14 cellular contexts compared by ENCODE assay signal in the genomic region with DNA sequence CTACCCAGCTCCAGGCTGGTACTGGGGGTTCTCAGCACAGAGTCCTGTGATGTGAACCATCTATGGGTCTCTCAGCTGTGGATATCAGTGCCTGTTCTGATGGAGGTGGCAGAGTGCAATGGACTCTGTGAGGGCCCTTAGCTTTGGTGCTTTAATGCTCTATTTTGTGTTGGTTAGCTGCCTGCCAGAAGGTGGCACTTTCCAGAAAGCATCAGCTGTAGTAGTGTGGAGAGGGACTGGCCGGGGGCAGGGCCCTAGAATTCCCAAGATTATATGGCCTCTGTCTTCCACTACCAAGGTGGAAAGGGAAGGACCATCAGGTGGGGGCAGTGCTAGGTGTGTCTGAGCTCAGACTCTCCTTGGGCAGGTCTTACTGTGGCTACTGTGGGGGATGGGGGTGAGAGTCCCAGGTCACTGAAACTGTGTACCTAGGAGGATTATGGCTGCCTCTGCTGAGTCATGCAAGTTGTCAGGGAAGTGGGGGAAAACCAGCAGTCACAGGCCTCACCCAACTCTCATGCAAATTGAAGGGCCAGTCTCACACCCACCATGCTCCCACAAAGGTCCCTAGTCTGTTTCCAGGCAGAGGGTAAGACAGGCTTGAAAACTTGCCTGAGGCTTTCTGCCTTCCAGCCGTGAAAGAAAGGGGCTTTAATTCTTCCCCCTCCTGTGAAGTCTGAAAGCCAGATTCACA.
DNase-seq lines count a peak whose midpoint lies in the region; ATAC-seq and TF ChIP-seq lines count a peak whose summit lies in the region.
"Had no signal": no experiment of that assay in that cellular context is flagged by ENCODE, and none has a peak within 500 bp of the region (broad histone marks: within the 10 kb centered on the region; RNA-seq: fewer than 3 reads in every experiment).

No MANE protein-coding gene starts in this region.

- peak; percentile 40 for DNase-seq in H9
- peak; percentile 45 for DNase-seq in hepatocyte (ENCODE audit: low spot score)
- no peak for DNase-seq in nucleus accumbens (lab: John Stamatoyannopoulos, UW)
- no peak for DNase-seq in Right ventricle myocardium inferior (ENCODE audit: missing footprints)
- DNase-seq in NK-92 (lab: John Stamatoyannopoulos, UW; ENCODE audit: unreplicated experiment), result no peak
- no peak for DNase-seq in NCI-H1694 treated with DMSO at 0.1 percent for 48 hours (lab: John Stamatoyannopoulos, UW)
- DNase-seq: effector memory CD8-positive, alpha-beta T cell; NCI-H2029 treated with DMSO at 0.1 percent for 48 hours; stimulated activated CD4-positive, alpha-beta T cell treated with anti-CD3 and anti-CD28 coated beads, Interleukin-4, amount 100 ng/mL, for 4 hours had no signal

- H4K8ac ChIP-seq in H9 (replicated peaks; ENCODE audit: insufficient read length, low read depth, low read length), result no peak overlapping the region

- peak overlapping the region; percentile 60 to 87 (median 67); a peak in 5 of 7 replicates for H3K27ac Mint-ChIP-seq in H9
- H3K27ac Mint-ChIP-seq: activated naive CD4-positive, alpha-beta T cell treated with anti-CD3 and anti-CD28 coated beads, Interleukin-2, amount 50 U/mL, for 24 hours; effector memory CD8-positive, alpha-beta T cell had no signal

- no peak overlapping the region for H3K4me3 Mint-ChIP-seq in H9
- H3K4me3 Mint-ChIP-seq: activated naive CD4-positive, alpha-beta T cell treated with anti-CD3 and anti-CD28 coated beads, Interleukin-2, amount 50 U/mL, for 24 hours; effector memory CD8-positive, alpha-beta T cell had no signal

- intact Hi-C loops in Right ventricle myocardium inferior (cut with DNase I), result no loop called here

- no peak overlapping the region for H3K9ac ChIP-seq in H9 (ENCODE audit: extremely low read depth, insufficient read length, low read length)
- H3K9ac ChIP-seq in HUES6 (ENCODE audit: low read length), result peak overlapping the region; percentile 51

- peaks cover 0 to 6% of the 10 kb centered on the region in 2 experiments; a peak in 4 of 5 replicates for H3K9me3 Mint-ChIP-seq in H9
- H3K9me3 Mint-ChIP-seq: activated naive CD4-positive, alpha-beta T cell treated with anti-CD3 and anti-CD28 coated beads, Interleukin-2, amount 50 U/mL, for 24 hours had no signal

- H3K36me3 ChIP-seq in HUES6 (ENCODE audit: control insufficient read depth, insufficient read depth, low read length), result no peaks in the 10 kb centered on the region
- H3K36me3 ChIP-seq in hepatocyte (replicated peaks; ENCODE audit: insufficient read depth, low read depth), result no peaks in the 10 kb centered on the region
- H3K36me3 ChIP-seq: neutrophil, thoracic aorta had no signal

- TF ChIP-seq CTCF in H9 (conservative IDR thresholded peaks at IDR 0.05) (no peak), hepatocyte (IDR thresholded peaks at IDR 0.05; ENCODE audit: poor library complexity) (no peak)

- H3K4me1 ChIP-seq in H9 (ENCODE audit: insufficient read depth, low read length) (no peaks in the 10 kb centered on the region), HUES6 (ENCODE audit: control insufficient read depth, insufficient read depth, low read length) (peaks cover 23% of the 10 kb centered on the region; the same call in 1 of the 2 replicates), hepatocyte (ENCODE audit: insufficient read depth) (no peaks in the 10 kb centered on the region)

- H4K91ac ChIP-seq in H9 (ENCODE audit: insufficient read length, low read depth, low read length), result no peak overlapping the region

- H3K23ac ChIP-seq in H9 (ENCODE audit: insufficient read length, low read depth, low read length), result no peak overlapping the region

- H3K27me3 ChIP-seq in H9 (ENCODE audit: insufficient read depth, low read length) (no peaks in the 10 kb centered on the region), HUES6 (ENCODE audit: control insufficient read depth, insufficient read depth, low read length) (no peaks in the 10 kb centered on the region), hepatocyte (no peaks in the 10 kb centered on the region)
- H3K27me3 ChIP-seq: neutrophil had no signal

- no peak overlapping the region for H2BK12ac ChIP-seq in H9 (ENCODE audit: insufficient read length, low read depth, low read length)

- H2AFZ ChIP-seq in H9 (ENCODE audit: low read length) (no peak overlapping the region), hepatocyte (peak overlapping the region; percentile 22)

- no CpG with 5 or more reads among the region's 2 CpGs for WGBS in H9 (ENCODE audit: extremely low coverage, insufficient read length, low lambda C conversion rate)
- WGBS in hepatocyte (ENCODE audit: low lambda C conversion rate, missing lambda C conversion rate), result 68% methylated on average over 2 of the region's 2 CpGs

- H3K4me2 ChIP-seq in H9 (ENCODE audit: insufficient read depth, insufficient read length, low read length) (no peak overlapping the region), hepatocyte (no peak overlapping the region)

- no peak overlapping the region for H2BK15ac ChIP-seq in H9 (ENCODE audit: low read depth, low read length)

- H3K27ac ChIP-seq in H9 (ENCODE audit: insufficient read length, low read depth, low read length) (no peak overlapping the region), HUES6 (ENCODE audit: low read depth, low read length) (peak overlapping the region; percentile 64; the same call in 1 of the 2 replicates), hepatocyte (peak overlapping the region; percentile 56)
- H3K27ac ChIP-seq: neutrophil, thoracic aorta had no signal

- no peak overlapping the region for H3T11ph ChIP-seq in H9 (ENCODE audit: low read length)

- no peaks in the 10 kb centered on the region for H3K79me1 ChIP-seq in H9 (ENCODE audit: insufficient read depth, low read depth, low read length, poor library complexity, severe bottlenecking)

- H3K4ac ChIP-seq in H9 (ENCODE audit: low read depth, low read length), result no peak overlapping the region

- no peaks in the 10 kb centered on the region; the same call in none of the 2 replicates for H3K27me3 Mint-ChIP-seq in H9 (ENCODE audit: low read depth)
- H3K27me3 Mint-ChIP-seq: activated naive CD4-positive, alpha-beta T cell treated with anti-CD3 and anti-CD28 coated beads, Interleukin-2, amount 50 U/mL, for 24 hours; effector memory CD8-positive, alpha-beta T cell had no signal

- H3K56ac ChIP-seq in H9 (ENCODE audit: insufficient read length, low read depth, low read length), result no peak overlapping the region

- H2AK5ac ChIP-seq in H9 (ENCODE audit: insufficient read length, low read length), result no peak overlapping the region

- no peak overlapping the region for H3K18ac ChIP-seq in H9 (ENCODE audit: insufficient read length, low read depth, low read length)

- H4K20me1 ChIP-seq in H9 (ENCODE audit: control insufficient read depth, insufficient read depth, insufficient read length) (no peaks in the 10 kb centered on the region), hepatocyte (ENCODE audit: insufficient read depth, poor library complexity, severe bottlenecking) (no peaks in the 10 kb centered on the region)

- no peak overlapping the region for H3K4me3 ChIP-seq in HUES6 (ENCODE audit: low read depth, low read length)
- no peak overlapping the region for H3K4me3 ChIP-seq in hepatocyte
- H3K4me3 ChIP-seq: thoracic aorta had no signal

- H2BK120ac ChIP-seq in H9 (ENCODE audit: low read depth, low read length, poor library complexity, severe bottlenecking), result no peak overlapping the region

- no peak overlapping the region for H3K14ac ChIP-seq in H9 (ENCODE audit: insufficient read depth, low read length)

- peaks cover 4 to 14% (median 4%) of the 10 kb centered on the region in 3 experiments; a peak in 6 of 7 replicates for H3K36me3 Mint-ChIP-seq in H9 (ENCODE audit: insufficient read depth in 1 of 3, low read depth in 3 of 3)
- H3K36me3 Mint-ChIP-seq: activated naive CD4-positive, alpha-beta T cell treated with anti-CD3 and anti-CD28 coated beads, Interleukin-2, amount 50 U/mL, for 24 hours had no signal

- H3K79me2 ChIP-seq in H9 (ENCODE audit: insufficient read depth, low read length), result no peaks in the 10 kb centered on the region
- H3K79me2 ChIP-seq in hepatocyte, result no peaks in the 10 kb centered on the region

- peaks cover 12 to 17% of the 10 kb centered on the region in 2 experiments for H3K4me1 Mint-ChIP-seq in H9
- H3K4me1 Mint-ChIP-seq: activated naive CD4-positive, alpha-beta T cell treated with anti-CD3 and anti-CD28 coated beads, Interleukin-2, amount 50 U/mL, for 24 hours had no signal

- ATAC-seq in GM18502 (IDR thresholded peaks at IDR 0.05; ENCODE audit: poor library complexity, unreplicated experiment) (peak; percentile 85), Right ventricle myocardium inferior (no peak)
- ATAC-seq: effector memory CD8-positive, alpha-beta T cell had no signal

- H3K9me2 ChIP-seq in hepatocyte (replicated peaks; ENCODE audit: insufficient read depth), result no peaks in the 10 kb centered on the region

- H2BK20ac ChIP-seq in H9 (ENCODE audit: low read depth, low read length, poor library complexity, severe bottlenecking), result no peak overlapping the region

- H4K5ac ChIP-seq in H9 (ENCODE audit: insufficient read length, low read depth, low read length), result no peak overlapping the region

- H3K9me3 ChIP-seq in H9 (ENCODE audit: control insufficient read depth, low read depth, low read length) (no peaks in the 10 kb centered on the region), HUES6 (ENCODE audit: control insufficient read depth, insufficient read depth, low read depth, low read length) (0 out of 2 replicates have a peak, but pooled peaks cover 3% of the 10 kb centered on the region), hepatocyte (ENCODE audit: low read depth) (no peaks in the 10 kb centered on the region)
- H3K9me3 ChIP-seq: neutrophil, thoracic aorta had no signal

- no peak overlapping the region for H2BK5ac ChIP-seq in H9 (ENCODE audit: insufficient read length, low read length)

- H3K23me2 ChIP-seq in H9 (ENCODE audit: insufficient read length, low read depth, low read length, poor library complexity, severe bottlenecking), result no peaks in the 10 kb centered on the region

Comparison
In these comparisons a context has a peak if more than half of its experiments do, and no peak if none do; other contexts are left out.
1. DNase-seq: peak in H9 (single experiment) and hepatocyte (single experiment); none in nucleus accumbens (0 of 56), Right ventricle myocardium inferior (single experiment), NK-92 (single experiment) and NCI-H1694 treated with DMSO at 0.1 percent for 48 hours (single experiment).